ENCODE assay signal across 28 cellular contexts in the genomic region with DNA sequence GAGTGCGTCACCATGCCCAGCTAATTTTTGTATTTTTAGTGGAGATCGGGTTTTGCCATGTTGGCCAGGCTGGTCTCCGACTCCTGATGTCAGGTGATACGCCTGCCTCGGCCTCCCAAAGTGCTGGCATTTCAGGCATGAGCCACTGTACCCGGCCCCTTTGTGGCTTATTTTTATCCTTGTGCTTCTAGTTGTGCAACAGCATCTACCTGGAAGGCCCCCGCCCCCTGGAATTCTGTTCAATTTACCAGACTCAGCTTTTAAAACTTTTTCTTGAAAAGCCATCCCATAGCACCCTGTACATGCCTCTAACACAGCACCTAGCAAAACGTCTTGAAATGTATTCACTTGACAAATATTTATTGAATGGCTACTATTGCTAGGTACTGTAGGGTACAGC.
"Had no signal": no experiment of that assay in that cellular context is flagged by ENCODE, and none has a peak within 500 bp of the region (broad histone marks: within the 10 kb centered on the region; RNA-seq: fewer than 3 reads in every experiment).

No MANE protein-coding gene starts in this region.

- H3K4me1 ChIP-seq: stomach, suprapubic skin, testis, thyroid gland, tibial artery, tibial nerve, transverse colon, upper lobe of left lung, upper lobe of right lung, uterus, vagina had no signal

- ATAC-seq: stimulated activated effector memory CD8-positive, alpha-beta T cell treated with anti-CD3 and anti-CD28 coated beads, Interleukin-12 subunit alpha, Interleukin-12 subunit beta, amount 100 ng/mL, for 72 hours; stimulated activated memory B cell treated with anti-CD40 and anti-IgM and Interleukin-4, amounts not matched to agents 10 μg/mL and 1 μg/mL and 100 μg/mL, for 72 hours; stimulated activated naive B cell treated with anti-CD40 and anti-IgM and Interleukin-4, amounts not matched to agents 10 μg/mL and 1 μg/mL and 100 μg/mL, for 72 hours; stimulated activated naive CD8-positive, alpha-beta T cell treated with anti-CD3 and anti-CD28 coated beads, Interleukin-15, amount 100 ng/mL, for 72 hours; stimulated activated naive CD8-positive, alpha-beta T cell treated with anti-CD3 and anti-CD28 coated beads, Interleukin-15, Interleukin-2, amounts not matched to agents 100 U/mL and 50 U/mL, for 24 hours; upper lobe of right lung had no signal

- H3K4me3 Mint-ChIP-seq: stimulated activated effector memory CD8-positive, alpha-beta T cell treated with anti-CD3 and anti-CD28 coated beads, Interleukin-12 subunit alpha, Interleukin-12 subunit beta, amount 100 ng/mL, for 72 hours; stimulated activated memory B cell treated with anti-CD40 and anti-IgM and Interleukin-4, amounts not matched to agents 10 μg/mL and 1 μg/mL and 100 μg/mL, for 72 hours; stimulated activated naive B cell treated with anti-CD40 and anti-IgM and Interleukin-4, amounts not matched to agents 10 μg/mL and 1 μg/mL and 100 μg/mL, for 72 hours; stimulated activated naive CD8-positive, alpha-beta T cell treated with anti-CD3 and anti-CD28 coated beads, Interleukin-15, amount 100 ng/mL, for 72 hours; stimulated activated naive CD8-positive, alpha-beta T cell treated with anti-CD3 and anti-CD28 coated beads, Interleukin-15, Interleukin-2, amounts not matched to agents 100 ng/mL and 50 ng/mL, for 24 hours; type B pancreatic cell had no signal

- DNase-seq: stimulated activated CD4-positive, alpha-beta T cell treated with anti-CD3 and anti-CD28 coated beads, Interleukin-2, amount 100 ng/mL, for 48 hours; stimulated activated CD4-positive, alpha-beta T cell treated with anti-CD3 and anti-CD28 coated beads, Interleukin-4, amount 100 ng/mL, for 1 hour; stimulated activated CD4-positive, alpha-beta T cell treated with anti-CD3 and anti-CD28 coated beads, Interleukin-4, amount 100 ng/mL, for 24 hours; stimulated activated CD4-positive, alpha-beta T cell treated with anti-CD3 and anti-CD28 coated beads, Interleukin-4, amount 100 ng/mL, for 4 hours; stimulated activated CD8-positive, alpha-beta memory T cell treated with anti-CD3 and anti-CD28 coated beads, Interleukin-4, amount 100 ng/mL, for 48 hours; stimulated activated naive B cell treated with anti-CD40 and anti-IgM and Interleukin-4, amounts not matched to agents 10 μg/mL and 1 μg/mL and 100 μg/mL, for 72 hours; stimulated activated naive CD4-positive, alpha-beta T cell; stimulated activated naive CD4-positive, alpha-beta T cell treated with Interleukin-2 at 50 U/mL for 16 hours; stimulated activated naive CD8-positive, alpha-beta T cell treated with anti-CD3 and anti-CD28 coated beads, Interleukin-15, amount 100 ng/mL, for 72 hours; stimulated activated naive CD8-positive, alpha-beta T cell treated with anti-CD3 and anti-CD28 coated beads, Interleukin-15, Interleukin-2, amounts not matched to agents 100 U/mL and 50 U/mL, for 24 hours; stomach; substantia nigra; testis; thyroid gland; tibial artery; transverse colon; upper lobe of left lung; upper lobe of right lung; uterus had no signal

- H3K27me3 Mint-ChIP-seq: stimulated activated memory B cell treated with anti-CD40 and anti-IgM and Interleukin-4, amounts not matched to agents 10 μg/mL and 1 μg/mL and 100 μg/mL, for 72 hours; stimulated activated naive B cell treated with anti-CD40 and anti-IgM and Interleukin-4, amounts not matched to agents 10 μg/mL and 1 μg/mL and 100 μg/mL, for 72 hours; stimulated activated naive CD8-positive, alpha-beta T cell treated with anti-CD3 and anti-CD28 coated beads, Interleukin-15, amount 100 ng/mL, for 72 hours; stimulated activated naive CD8-positive, alpha-beta T cell treated with anti-CD3 and anti-CD28 coated beads, Interleukin-15, Interleukin-2, amounts not matched to agents 100 ng/mL and 50 ng/mL, for 24 hours; type B pancreatic cell had no signal

- H3K9me3 ChIP-seq: stomach, suprapubic skin, testis, thoracic aorta, thyroid gland, tibial artery, tibial nerve, transverse colon, upper lobe of left lung, upper lobe of right lung, uterus, vagina had no signal

- H3K4me1 Mint-ChIP-seq: stimulated activated effector memory CD8-positive, alpha-beta T cell treated with anti-CD3 and anti-CD28 coated beads, Interleukin-12 subunit alpha, Interleukin-12 subunit beta, amount 100 ng/mL, for 72 hours had no signal

- H3K36me3 ChIP-seq: stomach, suprapubic skin, thoracic aorta, thyroid gland, tibial artery, tibial nerve, transverse colon, upper lobe of left lung, upper lobe of right lung, uterus, vagina had no signal

- H3K9me3 Mint-ChIP-seq: stimulated activated effector memory CD8-positive, alpha-beta T cell treated with anti-CD3 and anti-CD28 coated beads, Interleukin-12 subunit alpha, Interleukin-12 subunit beta, amount 100 ng/mL, for 72 hours; stimulated activated memory B cell treated with anti-CD40 and anti-IgM and Interleukin-4, amounts not matched to agents 10 μg/mL and 1 μg/mL and 100 μg/mL, for 72 hours; stimulated activated naive B cell treated with anti-CD40 and anti-IgM and Interleukin-4, amounts not matched to agents 10 μg/mL and 1 μg/mL and 100 μg/mL, for 72 hours; stimulated activated naive CD8-positive, alpha-beta T cell treated with anti-CD3 and anti-CD28 coated beads, Interleukin-15, amount 100 ng/mL, for 72 hours; stimulated activated naive CD8-positive, alpha-beta T cell treated with anti-CD3 and anti-CD28 coated beads, Interleukin-15, Interleukin-2, amounts not matched to agents 100 ng/mL and 50 ng/mL, for 24 hours; type B pancreatic cell had no signal

- H3K4me3 ChIP-seq: stomach, suprapubic skin, testis, thoracic aorta, thyroid gland, tibial artery, tibial nerve, transverse colon, upper lobe of left lung, upper lobe of right lung, uterus, vagina had no signal

- H3K36me3 Mint-ChIP-seq: stimulated activated effector memory CD8-positive, alpha-beta T cell treated with anti-CD3 and anti-CD28 coated beads, Interleukin-12 subunit alpha, Interleukin-12 subunit beta, amount 100 ng/mL, for 72 hours; stimulated activated memory B cell treated with anti-CD40 and anti-IgM and Interleukin-4, amounts not matched to agents 10 μg/mL and 1 μg/mL and 100 μg/mL, for 72 hours; type B pancreatic cell had no signal

- H3K27ac Mint-ChIP-seq: stimulated activated effector memory CD8-positive, alpha-beta T cell treated with anti-CD3 and anti-CD28 coated beads, Interleukin-12 subunit alpha, Interleukin-12 subunit beta, amount 100 ng/mL, for 72 hours; stimulated activated memory B cell treated with anti-CD40 and anti-IgM and Interleukin-4, amounts not matched to agents 10 μg/mL and 1 μg/mL and 100 μg/mL, for 72 hours; stimulated activated naive CD8-positive, alpha-beta T cell treated with anti-CD3 and anti-CD28 coated beads, Interleukin-15, amount 100 ng/mL, for 72 hours; stimulated activated naive CD8-positive, alpha-beta T cell treated with anti-CD3 and anti-CD28 coated beads, Interleukin-15, Interleukin-2, amounts not matched to agents 100 ng/mL and 50 ng/mL, for 24 hours; type B pancreatic cell had no signal

- H3K27me3 ChIP-seq: stomach, suprapubic skin, testis, thyroid gland, tibial artery, tibial nerve, transverse colon, upper lobe of left lung, upper lobe of right lung, uterus, vagina had no signal

- FAIRE-seq: urothelium cell line had no signal

- H3K27ac ChIP-seq: stomach, suprapubic skin, testis, thoracic aorta, thyroid gland, tibial artery, tibial nerve, transverse colon, upper lobe of left lung, upper lobe of right lung, uterus, vagina had no signal
